Comparison of ENCODE assay signal across 8 cellular contexts in genomic region chr5:108380531-108381021, GRCh38. TPM values are rescaled to one million over a fixed set of nuclear protein-coding genes. Genes with fewer than 3 reads are reported as not detected.
DNase-seq lines count a peak whose midpoint lies in the region; ATAC-seq and TF ChIP-seq lines count a peak whose summit lies in the region.

No MANE protein-coding gene starts in this region.

- peaks cover 7% of the 10 kb centered on the region for H3K9me3 ChIP-seq in neural progenitor cell (ENCODE audit: low read depth)
- H3K9me3 ChIP-seq in thymus (ENCODE audit: control insufficient read depth): no peaks in the 10 kb centered on the region

- peaks cover 9 to 10% of the 10 kb centered on the region in 2 donors for H3K36me3 Mint-ChIP-seq in activated T-cell treated with anti-CD3 and anti-CD28 coated beads, Interleukin-2, amount 50 U/mL, for 72 hours (ENCODE audit: insufficient read depth in 2 of 2)
- H3K36me3 Mint-ChIP-seq in neural progenitor cell: peaks cover 17% of the 10 kb centered on the region

- TF ChIP-seq CTCF in neural progenitor cell (IDR thresholded peaks at IDR 0.05): no peak

- H3K27ac ChIP-seq in neural progenitor cell (no peak overlapping the region), thymus (ENCODE audit: low read depth) (peak overlapping the region; percentile 100)

- WGBS in thymus: under 1% methylated on average over 42 of the region's 43 CpGs

- no peaks in the 10 kb centered on the region for H3K27me3 Mint-ChIP-seq in activated T-cell treated with anti-CD3 and anti-CD28 coated beads, Interleukin-2, amount 50 U/mL, for 72 hours (ENCODE audit: low read depth)
- no peaks in the 10 kb centered on the region for H3K27me3 Mint-ChIP-seq in neural progenitor cell (ENCODE audit: insufficient read depth, low read depth)

- H2AFZ ChIP-seq in neural progenitor cell (replicated peaks): no peak overlapping the region

- H3K36me3 ChIP-seq in neural progenitor cell (no peaks in the 10 kb centered on the region), thymus (ENCODE audit: control insufficient read depth, insufficient read depth) (no peaks in the 10 kb centered on the region)

- peak overlapping the region; percentile 83 to 91 for H3K4me3 Mint-ChIP-seq in activated T-cell treated with anti-CD3 and anti-CD28 coated beads, Interleukin-2, amount 50 U/mL, for 72 hours
- H3K4me3 Mint-ChIP-seq in neural progenitor cell: peak overlapping the region; percentile 90

- peaks cover 23% of the 10 kb centered on the region for H3K4me1 Mint-ChIP-seq in activated T-cell treated with anti-CD3 and anti-CD28 coated beads, Interleukin-2, amount 50 U/mL, for 72 hours (ENCODE audit: low read depth)
- H3K4me1 Mint-ChIP-seq in neural progenitor cell: peaks cover 26% of the 10 kb centered on the region

- H3K4me3 ChIP-seq in neural progenitor cell (peak overlapping the region; percentile 82), thymus (ENCODE audit: low read length) (peak overlapping the region; percentile 97)

- DNase-seq in NK-92 treated with Interleukin-12 subunit alpha and Interleukin-12 subunit beta, amount 100 ng/mL, for 24 hours (lab: John Stamatoyannopoulos, UW): peak; percentile 54
- no peak for DNase-seq in NK-92 (lab: John Stamatoyannopoulos, UW; ENCODE audit: unreplicated experiment)
- peak; percentile 9 for DNase-seq in NCI-H460 (ENCODE audit: extremely low read depth, low read depth)
- peak; percentile 57 to 59 for DNase-seq in activated T-cell treated with anti-CD3 and anti-CD28 coated beads, Interleukin-2, amount 50 U/mL, for 72 hours
- DNase-seq in fibroblast of peridontal ligament (ENCODE audit: extremely low read depth): peak; percentile 26
- DNase-seq in neural progenitor cell (ENCODE audit: low spot score): peak; percentile 75

- peaks cover 36% of the 10 kb centered on the region for H3K79me2 ChIP-seq in neural progenitor cell (ENCODE audit: low read depth)

- peak; percentile 27 for ATAC-seq in HG02763 (IDR thresholded peaks at IDR 0.05; ENCODE audit: unreplicated experiment)
- peak; percentile 2 to 4 for ATAC-seq in activated T-cell treated with anti-CD3 and anti-CD28 coated beads, Interleukin-2, amount 50 U/mL, for 72 hours (replicated peaks in 1 of 2)

- peak overlapping the region; percentile 63 for H3K27ac Mint-ChIP-seq in activated T-cell treated with anti-CD3 and anti-CD28 coated beads, Interleukin-2, amount 50 U/mL, for 72 hours
- H3K27ac Mint-ChIP-seq in neural progenitor cell: no peak overlapping the region

- peaks cover 28% of the 10 kb centered on the region for H3F3A ChIP-seq in neural progenitor cell (ENCODE audit: low read depth)

- peak overlapping the region; percentile 59 for H3K9ac ChIP-seq in neural progenitor cell

- no peaks in the 10 kb centered on the region for H3K27me3 ChIP-seq in neural progenitor cell
- no peaks in the 10 kb centered on the region for H3K27me3 ChIP-seq in thymus (ENCODE audit: control insufficient read depth, insufficient read depth)

- H3K4me1 ChIP-seq in neural progenitor cell (peaks cover 15% of the 10 kb centered on the region), thymus (ENCODE audit: control insufficient read depth, insufficient read depth, low read length) (peaks cover 3% of the 10 kb centered on the region)

- peaks cover under 1 to 3% of the 10 kb centered on the region in 2 donors for H3K9me3 Mint-ChIP-seq in activated T-cell treated with anti-CD3 and anti-CD28 coated beads, Interleukin-2, amount 50 U/mL, for 72 hours
- peaks cover 13% of the 10 kb centered on the region for H3K9me3 Mint-ChIP-seq in neural progenitor cell

- H3K4me2 ChIP-seq in neural progenitor cell: peak overlapping the region; percentile 98

- H4K20me1 ChIP-seq in neural progenitor cell (ENCODE audit: low read depth): peaks cover 11% of the 10 kb centered on the region

RNA-seq across cellular contexts. Expression of gene FBXL17, which starts 1.3 kb away (rescaled TPM):
- total RNA-seq in NCI-H460 (2014; rRNA removed; shearing (Covaris generic)): 11.5 and 11.6 TPM in 2 replicates
- 3.3 and 6.3 TPM in 2 replicates for polyA plus RNA-seq in NCI-H460 (2014; cell fraction: nucleus; rRNA removed)
- 10 to 100 TPM; 12.5 to 14.5 TPM for total RNA-seq in activated T-cell treated with anti-CD3 and anti-CD28 coated beads, Interleukin-2, amount 50 U/mL, for 72 hours
- 6.3 and 7.6 TPM in 2 replicates for total RNA-seq in neural progenitor cell (ENCODE audit: low replicate concordance)
- polyA plus RNA-seq in thymus: 12.3 TPM
